Comparison of ENCODE assay signal across 15 cellular contexts in genomic region chr10:3195706-3196105, GRCh38. TPM values are rescaled to one million over a fixed set of nuclear protein-coding genes. Genes with fewer than 3 reads are reported as not detected.
DNase-seq lines count a peak whose midpoint lies in the region; ATAC-seq and TF ChIP-seq lines count a peak whose summit lies in the region.
"Had no signal": no experiment of that assay in that cellular context is flagged by ENCODE, and none has a peak within 500 bp of the region (broad histone marks: within the 10 kb centered on the region; RNA-seq: fewer than 3 reads in every experiment).

No MANE protein-coding gene starts in this region.

- BruUV-seq in IMR-90 (replicated peaks; lab: Mats Ljungman, UMichigan) (no TSS peak), Panc1 (replicated peaks; lab: Mats Ljungman, UMichigan) (no TSS peak)

- intact Hi-C loops in IMR-90 (cut with micrococcal nuclease) = loop anchor here (2.0 to 10.0 kb wide), 5 partner anchors 43 to 1461 kb away; no protein-coding TSS in a partner anchor
- intact Hi-C loops in Panc1 (cut with micrococcal nuclease; ENCODE audit: unreplicated experiment) = loop anchor here (5.0 kb wide), 1 partner anchor 587 kb away; no protein-coding TSS in a partner anchor

- POLR2A ChIA-PET in IMR-90 (lab: Charles Lee; ENCODE audit: unreplicated experiment) (no interaction called here), Panc1 (lab: Charles Lee) (interaction anchor here (0.6 kb wide), 1 partner anchor 711 kb away, joined by 3 read pairs; no protein-coding TSS in a partner anchor)

- no peak overlapping the region for H3K14ac ChIP-seq in IMR-90 (replicated peaks; ENCODE audit: low read depth, low read length)

- H4K8ac ChIP-seq in IMR-90 (ENCODE audit: low read depth in 2 of 2, low read length in 2 of 2) = no peak overlapping the region

- no peak overlapping the region for H2BK120ac ChIP-seq in IMR-90 (ENCODE audit: low read depth, low read length)

- no peak overlapping the region for H3K4me2 ChIP-seq in IMR-90 (ENCODE audit: low read depth, low read length)

- no peak overlapping the region for H4K5ac ChIP-seq in IMR-90 (ENCODE audit: low read depth, low read length)

- H3K27ac Mint-ChIP-seq in HFFc6 = no peak overlapping the region
- H3K27ac Mint-ChIP-seq: B cell; CD4-positive, alpha-beta T cell had no signal

- peak overlapping the region; percentile 46 for H2AK9ac ChIP-seq in IMR-90 (replicated peaks; ENCODE audit: low read depth, low read length, poor library complexity)

- TF ChIP-seq CTCF in IMR-90 (conservative IDR thresholded peaks at IDR 0.05; ENCODE audit: low read depth, low read length) (no peak), Panc1 (IDR thresholded peaks at IDR 0.05) (no peak), HFFc6 (IDR thresholded peaks at IDR 0.05) (no peak)

- H3K4me3 Mint-ChIP-seq in HFFc6 = no peak overlapping the region
- H3K4me3 Mint-ChIP-seq: B cell; CD4-positive, alpha-beta T cell had no signal

- dilution Hi-C loops in IMR-90 (cut with HindIII; ENCODE audit: low sequenced_read_pairs, unreplicated experiment) = no loop called here

- no peak overlapping the region; the same call in 1 of the 2 replicates for H4K91ac ChIP-seq in IMR-90 (ENCODE audit: insufficient read depth, low read depth, low read length)

- H3K4me1 ChIP-seq in IMR-90 (ENCODE audit: control insufficient read depth, insufficient read depth, low read length) (peaks cover 10% of the 10 kb centered on the region), Panc1 (ENCODE audit: control insufficient read depth, insufficient read depth, low read length) (peaks cover 13% of the 10 kb centered on the region)

- peaks cover 26% of the 10 kb centered on the region for H3K4me1 Mint-ChIP-seq in HFFc6 (ENCODE audit: low read depth)

- no peak for TF ChIP-seq RAD21 in IMR-90 (IDR thresholded peaks at IDR 0.05; ENCODE audit: low read length)

- H3K27me3 ChIP-seq in IMR-90 (ENCODE audit: control insufficient read depth, insufficient read depth, low read length) (peaks cover 9% of the 10 kb centered on the region), Panc1 (ENCODE audit: control insufficient read depth, insufficient read depth, low read length) (no peaks in the 10 kb centered on the region)

- 96% methylated on average over 3 of the region's 9 CpGs; no CpG with 5 or more reads in 1 of the 2 experiments for WGBS in IMR-90 (ENCODE audit: extremely low coverage in 2 of 2, insufficient read length in 1 of 2), 2 experiments

- TF ChIP-seq POLR2A in IMR-90 (IDR thresholded peaks at IDR 0.05; ENCODE audit: low read depth, low read length) = no peak

- no peak overlapping the region for H2AFZ ChIP-seq in IMR-90 (replicated peaks; ENCODE audit: low read length, poor library complexity)

- no peaks in the 10 kb centered on the region for H4K20me1 ChIP-seq in IMR-90 (ENCODE audit: insufficient read depth, low read length)

- H2AK5ac ChIP-seq in IMR-90 (ENCODE audit: low read depth, low read length) = peak overlapping the region; percentile 68

- no peak overlapping the region for H3K23ac ChIP-seq in IMR-90 (ENCODE audit: low read depth, low read length)

- H2BK5ac ChIP-seq in IMR-90 (ENCODE audit: low read depth, low read length, poor library complexity, severe bottlenecking) = no peak overlapping the region

- no peak for ATAC-seq in IMR-90 (ENCODE audit: low read depth)
- no peak for ATAC-seq in Panc1
- ATAC-seq in GM19452 (IDR thresholded peaks at IDR 0.05; ENCODE audit: unreplicated experiment) = no peak

- peaks cover 4% of the 10 kb centered on the region for H3K9me1 ChIP-seq in IMR-90 (ENCODE audit: insufficient read depth, low read length)

- DNase-seq in IMR-90 = no peak
- peak; percentile 64 for DNase-seq in NCI-H146 (lab: John Stamatoyannopoulos, UW)
- no peak for DNase-seq in Panc1 (ENCODE audit: low read depth, low spot score)
- DNase-seq in myocyte (ENCODE audit: low read depth) = peak; percentile 93
- no peak for DNase-seq in HFFc6
- no peak for DNase-seq in T1000 (lab: John Stamatoyannopoulos, UW)
- DNase-seq in NCI-H524 treated with DMSO at 0.1 percent for 48 hours (lab: John Stamatoyannopoulos, UW) = no peak
- DNase-seq: C1 segment of cervical spinal cord; Calu3; CD4-positive, alpha-beta T cell; DMS 273 treated with DMSO at 0.1 percent for 48 hours; HCEC 1CT had no signal

- peak overlapping the region; percentile 29; the same call in 1 of the 2 replicates for H3K4ac ChIP-seq in IMR-90 (ENCODE audit: low read depth, low read length)

- H3K79me1 ChIP-seq in IMR-90 (ENCODE audit: low read depth in 1 of 2, low read length in 2 of 2) = 0 out of 4 replicates have a peak, but pooled peaks cover 0 to 5% of the 10 kb centered on the region in 2 experiments

- H3K27ac ChIP-seq in IMR-90 (ENCODE audit: insufficient read depth, low read length) (no peak overlapping the region), Panc1 (ENCODE audit: low read length) (peak overlapping the region; percentile 48; the same call in 1 of the 2 replicates)
- H3K27ac ChIP-seq: HL-60 had no signal

- H2BK15ac ChIP-seq in IMR-90 (ENCODE audit: low read depth, low read length) = peak overlapping the region; percentile 77; the same call in 1 of the 3 replicates

- peak overlapping the region; percentile 59; the same call in 1 of the 2 replicates for H2BK20ac ChIP-seq in IMR-90 (ENCODE audit: low read depth, low read length)

- no peak overlapping the region for H3K18ac ChIP-seq in IMR-90 (ENCODE audit: low read depth, low read length)

- CTCF ChIA-PET in IMR-90 (lab: Yijun Ruan, JAX) (no interaction called here), Panc1 (lab: Charles Lee) (interaction anchor here (0.7 kb wide), 1 partner anchor 1672 kb away, joined by 6 read pairs; no protein-coding TSS in a partner anchor)

- no peaks in the 10 kb centered on the region for H3K36me3 Mint-ChIP-seq in HFFc6 (ENCODE audit: low read depth)

- H3K56ac ChIP-seq in IMR-90 (ENCODE audit: extremely low read depth, insufficient read depth, low read length) = no peak overlapping the region

- H3K9ac ChIP-seq in IMR-90 (ENCODE audit: low read depth, low read length) = no peak overlapping the region

- in situ Hi-C loops in IMR-90 (cut with MboI; ENCODE audit: low sequenced_read_pairs) = loop anchor here (10.0 kb wide), 2 partner anchors 579 to 1569 kb away; no protein-coding TSS in a partner anchor
- in situ Hi-C loops in Panc1 (cut with HindIII; ENCODE audit: low pct_unique_long_range_greater_than_20kb, low sequenced_read_pairs) = no loop called here

- H3K36me3 ChIP-seq in IMR-90 (ENCODE audit: control insufficient read depth, insufficient read depth, low read length) (no peaks in the 10 kb centered on the region), Panc1 (ENCODE audit: control insufficient read depth, insufficient read depth, low read length) (no peaks in the 10 kb centered on the region)

- H3K9me3 Mint-ChIP-seq in HFFc6 = no peaks in the 10 kb centered on the region
- H3K9me3 Mint-ChIP-seq: CD4-positive, alpha-beta T cell had no signal

- H3K9me3 ChIP-seq in IMR-90 (ENCODE audit: control insufficient read depth, insufficient read depth, low read length) = no peaks in the 10 kb centered on the region
- H3K9me3 ChIP-seq in Panc1 (ENCODE audit: control insufficient read depth, insufficient read depth, low read depth, low read length) = no peaks in the 10 kb centered on the region

- H3K4me3 ChIP-seq in IMR-90 (ENCODE audit: insufficient read depth, low read depth, low read length) (no peak overlapping the region), Panc1 (ENCODE audit: low read depth in 2 of 2, low read length in 2 of 2) (no peak overlapping the region)

- peaks cover 33% of the 10 kb centered on the region for H3K27me3 Mint-ChIP-seq in HFFc6 (ENCODE audit: insufficient read depth)

TF ChIP-seq in IMR-90, 13 proteins besides CTCF, POLR2A, EP300 and RAD21:
- TF ChIP-seq MAZ (IDR thresholded peaks at IDR 0.05; ENCODE audit: borderline replicate concordance, low read depth, low read length) (no peak), NFE2L2 (IDR thresholded peaks at IDR 0.05; ENCODE audit: low read depth, low read length) (no peak)

RNA-seq across cellular contexts. Expression of gene PITRM1, which starts 23.1 kb away (rescaled TPM):
- total RNA-seq in IMR-90 (2012; rRNA removed) (111 and 124 TPM in 2 replicates), Panc1 (2021; ENCODE audit: unreplicated experiment) (63.5 TPM), myocyte (96.1 and 115 TPM in 2 replicates)
- 92.3 and 97.1 TPM in 2 replicates for polyA plus RNA-seq in IMR-90 (2012; rRNA removed)
- polyA plus RNA-seq in IMR-90 (2012; cell fraction: cytosol; rRNA removed) = 54.3 and 69.2 TPM in 2 replicates
- polyA plus RNA-seq in IMR-90 (2012; cell fraction: nucleus; rRNA removed; ENCODE audit: low replicate concordance) = 219 and 253 TPM in 2 replicates
- 53.5 TPM for polyA plus RNA-seq in Panc1 (2012; ENCODE audit: insufficient read length)
- 70.9 TPM for polyA plus RNA-seq in myocyte (2012)
- total RNA-seq in HFFc6 (2021; fragmentation: NEBNext Ultra II Directional; extraction: Animal tissue kit (Norgen Biotek cat#: 25700)) = 100 to 1,000 TPM; 106 to 124 (median 112) TPM

Comparison
In these comparisons a context has a peak if more than half of its experiments do, and no peak if none do; other contexts are left out.
1. DNase-seq: peak in NCI-H146 (single experiment) and myocyte (single experiment); none in IMR-90 (single experiment), Panc1 (single experiment), HFFc6 (single experiment), T1000 (single experiment) and NCI-H524 treated with DMSO at 0.1 percent for 48 hours (single experiment).